12 cellular contexts compared by ENCODE assay signal in genomic region chr14:100532916-100533630, GRCh38. TPM values are rescaled to one million over a fixed set of nuclear protein-coding genes. Genes with fewer than 3 reads are reported as not detected.
DNase-seq lines count a peak whose midpoint lies in the region; ATAC-seq, FAIRE-seq and TF ChIP-seq lines count a peak whose summit lies in the region.
"Had no signal": no experiment of that assay in that cellular context is flagged by ENCODE, and none has a peak within 500 bp of the region (broad histone marks: within the 10 kb centered on the region; RNA-seq: fewer than 3 reads in every experiment).

No MANE protein-coding gene starts in this region.

- no peaks in the 10 kb centered on the region for H3K79me2 ChIP-seq in HepG2 (ENCODE audit: insufficient read depth, low read length)

- WGBS in adrenal gland, 4 donors: 49 to 62% (median 57%) methylated on average over 10 of the region's 10 CpGs
- WGBS in HepG2 (ENCODE audit: low lambda C conversion rate): 47% methylated on average over 10 of the region's 10 CpGs

- H4K20me1 ChIP-seq in HepG2 (ENCODE audit: insufficient read depth, low read length): no peaks in the 10 kb centered on the region

- H3K4me1 ChIP-seq in adrenal gland (replicated peaks in 1 of 2): peaks cover 0 to 17% of the 10 kb centered on the region in 2 donors
- peaks cover 21% of the 10 kb centered on the region for H3K4me1 ChIP-seq in HepG2 (ENCODE audit: insufficient read depth, low read length)
- H3K4me1 ChIP-seq in effector memory CD4-positive, alpha-beta T cell (ENCODE audit: control insufficient read depth, insufficient read depth, low read length, poor library complexity, severe bottlenecking): peaks cover 3% of the 10 kb centered on the region

- H3K36me3 ChIP-seq in H7 (replicated peaks; ENCODE audit: control insufficient read depth, insufficient read depth, low read length): no peaks in the 10 kb centered on the region
- no peaks in the 10 kb centered on the region for H3K36me3 ChIP-seq in adrenal gland (replicated peaks in 1 of 2)
- no peaks in the 10 kb centered on the region for H3K36me3 ChIP-seq in HepG2 (replicated peaks in 1 of 2; ENCODE audit: control insufficient read depth in 1 of 2, insufficient read depth in 2 of 2, low read length in 2 of 2)
- H3K36me3 ChIP-seq in effector memory CD4-positive, alpha-beta T cell (ENCODE audit: control insufficient read depth, insufficient read depth, low read length): peaks cover 6% of the 10 kb centered on the region
- H3K36me3 ChIP-seq: cardiac muscle cell had no signal

- TF ChIP-seq EP300 in HepG2 (IDR thresholded peaks at IDR 0.05; ENCODE audit: low read depth in 2 of 2, low read length in 2 of 2) (no peak), HepG2 (CRISPR knock-in tag; IDR thresholded peaks at IDR 0.05; ENCODE audit: borderline replicate concordance) (no peak)

- H3K4me2 ChIP-seq in HepG2 (ENCODE audit: low read depth, low read length): no peak overlapping the region

- CTCF ChIA-PET in AG04450 (lab: Charles Lee) (interaction anchor here (0.6 to 1.4 kb wide), 3 partner anchors 25 to 149 kb away, joined by 3 to 5 read pairs (median 4); no protein-coding TSS in a partner anchor), HepG2 (lab: Yijun Ruan, JAX; ENCODE audit: low intra/inter-chr PET ratio, low total read pairs) (no interaction called here)

- TF ChIP-seq CTCF in AG04450 (IDR thresholded peaks at IDR 0.05; ENCODE audit: low read depth, low read length): no peak
- no peak for TF ChIP-seq CTCF in adrenal gland (IDR thresholded peaks at IDR 0.05)
- no peak for TF ChIP-seq CTCF in HepG2 (CRISPR knock-in tag; IDR thresholded peaks at IDR 0.05)

- DNase-seq in AG04450 (ENCODE audit: low read depth, low spot score) (peak; percentile 10), H7 (peak; percentile 19), adrenal gland (peak; percentile 18 to 62 (median 30)), HepG2 (ENCODE audit: low spot score) (no peak), NCI-H2029 (lab: John Stamatoyannopoulos, UW) (no peak), retina (no peak)
- DNase-seq in effector memory CD4-positive, alpha-beta T cell: no peak
- no peak for DNase-seq in activated T-helper 1 cell treated with anti-CD3 and anti-CD28 coated beads, Interleukin-12 subunit alpha, Interleukin-12 subunit beta, Interleukin-2, Interleukin-4 antibody, amounts not matched to agents 30 ng/mL and 10 ng/mL and 1 ng/mL, durations not matched to agents 14 hours and 24 hours and 36 hours (ENCODE audit: low spot score)
- DNase-seq: Calu3, NCI-H748 treated with DMSO at 0.1 percent for 48 hours had no signal

- peaks cover 7% of the 10 kb centered on the region for H3K4me1 Mint-ChIP-seq in activated T-helper 1 cell treated with anti-CD3 and anti-CD28 coated beads, Interleukin-12 subunit alpha, Interleukin-12 subunit beta, Interleukin-2, Interleukin-4 antibody, amounts not matched to agents 30 ng/mL and 10 ng/mL and 1 ng/mL, durations not matched to agents 14 hours and 24 hours and 36 hours (ENCODE audit: low read depth)

- H3K9ac ChIP-seq in HepG2 (ENCODE audit: insufficient read depth, low read depth, low read length): no peak overlapping the region

- TF ChIP-seq RAD21 in HepG2 (CRISPR knock-in tag; IDR thresholded peaks at IDR 0.05): no peak

- H3K27me3 Mint-ChIP-seq in activated T-helper 1 cell treated with anti-CD3 and anti-CD28 coated beads, Interleukin-12 subunit alpha, Interleukin-12 subunit beta, Interleukin-2, Interleukin-4 antibody, amounts not matched to agents 30 ng/mL and 10 ng/mL and 1 ng/mL, durations not matched to agents 14 hours and 24 hours and 36 hours (ENCODE audit: insufficient read depth): no peaks in the 10 kb centered on the region

- POLR2A ChIA-PET in AG04450 (lab: Yijun Ruan, JAX): no interaction called here
- POLR2A ChIA-PET in HepG2 (lab: Yijun Ruan, JAX): no interaction called here

- in situ Hi-C loops in HepG2 (cut with HindIII; ENCODE audit: extremely low pct_ligation_motif_present, low pct_unique_long_range_greater_than_20kb): loop anchor here (5.0 kb wide), 1 partner anchor 109 kb away; no protein-coding TSS in a partner anchor

- H3K27ac Mint-ChIP-seq in activated T-helper 1 cell treated with anti-CD3 and anti-CD28 coated beads, Interleukin-12 subunit alpha, Interleukin-12 subunit beta, Interleukin-2, Interleukin-4 antibody, amounts not matched to agents 30 ng/mL and 10 ng/mL and 1 ng/mL, durations not matched to agents 14 hours and 24 hours and 36 hours: no peak overlapping the region
- H3K27ac Mint-ChIP-seq: WTC11 had no signal

- no peak for ATAC-seq in HepG2
- ATAC-seq: WTC11 had no signal

- no peak for FAIRE-seq in HepG2 (lab: Jason Lieb, UNC)

- H3K36me3 Mint-ChIP-seq in activated T-helper 1 cell treated with anti-CD3 and anti-CD28 coated beads, Interleukin-12 subunit alpha, Interleukin-12 subunit beta, Interleukin-2, Interleukin-4 antibody, amounts not matched to agents 30 ng/mL and 10 ng/mL and 1 ng/mL, durations not matched to agents 14 hours and 24 hours and 36 hours (ENCODE audit: low read depth): no peaks in the 10 kb centered on the region
- H3K36me3 Mint-ChIP-seq: WTC11 had no signal

- no TSS peak for BruUV-seq in HepG2 (replicated peaks; lab: Mats Ljungman, UMichigan)

- no peaks in the 10 kb centered on the region for H3K9me3 Mint-ChIP-seq in activated T-helper 1 cell treated with anti-CD3 and anti-CD28 coated beads, Interleukin-12 subunit alpha, Interleukin-12 subunit beta, Interleukin-2, Interleukin-4 antibody, amounts not matched to agents 30 ng/mL and 10 ng/mL and 1 ng/mL, durations not matched to agents 14 hours and 24 hours and 36 hours
- H3K9me3 Mint-ChIP-seq: WTC11 had no signal

- H3K27ac ChIP-seq in AG04450 (ENCODE audit: low read depth, low read length) (no peak overlapping the region), adrenal gland (no peak overlapping the region), HepG2 (ENCODE audit: extremely low read length, insufficient read depth, low read length) (no peak overlapping the region)
- H3K27ac ChIP-seq in effector memory CD4-positive, alpha-beta T cell (ENCODE audit: insufficient read depth, low read length, poor library complexity, severe bottlenecking): no peak overlapping the region
- H3K27ac ChIP-seq: cardiac muscle cell had no signal

- intact Hi-C loops in adrenal gland (cut with DNase I) (no loop called here), HepG2 (cut with micrococcal nuclease; ENCODE audit: unreplicated experiment) (no loop called here)
- intact Hi-C loops in activated T-helper 1 cell treated with anti-CD3 and anti-CD28 coated beads, Interleukin-12 subunit alpha, Interleukin-12 subunit beta, Interleukin-2, Interleukin-4 antibody, amounts not matched to agents 30 ng/mL and 10 ng/mL and 1 ng/mL, durations not matched to agents 14 hours and 24 hours and 36 hours (cut with micrococcal nuclease): no loop called here

- H3K4me3 ChIP-seq in AG04450 (ENCODE audit: low read depth, low read length) (no peak overlapping the region), H7 (ENCODE audit: insufficient read depth, low read depth, low read length) (no peak overlapping the region), adrenal gland (no peak overlapping the region), HepG2 (replicated peaks in 1 of 3; ENCODE audit: insufficient read depth in 1 of 3, low read depth in 2 of 3, low read length in 3 of 3) (no peak overlapping the region)
- no peak overlapping the region for H3K4me3 ChIP-seq in effector memory CD4-positive, alpha-beta T cell (ENCODE audit: insufficient read depth, low read depth, low read length, poor library complexity, severe bottlenecking)
- H3K4me3 ChIP-seq: cardiac muscle cell had no signal

- no peak overlapping the region for H2AFZ ChIP-seq in HepG2 (ENCODE audit: low read length)

- H3K9me3 ChIP-seq in AG04450 (ENCODE audit: control insufficient read depth, insufficient read depth, low read length): peaks cover 4% of the 10 kb centered on the region; the same call in 1 of the 2 replicates
- H3K9me3 ChIP-seq in adrenal gland (replicated peaks in 1 of 3): no peaks in the 10 kb centered on the region
- H3K9me3 ChIP-seq in HepG2 (ENCODE audit: low read length): no peaks in the 10 kb centered on the region
- H3K9me3 ChIP-seq in effector memory CD4-positive, alpha-beta T cell (ENCODE audit: control insufficient read depth, low read length): no peaks in the 10 kb centered on the region

- no peak for TF ChIP-seq POLR2A in adrenal gland (IDR thresholded peaks at IDR 0.05)
- no peak for TF ChIP-seq POLR2A in HepG2 (IDR thresholded peaks at IDR 0.05; ENCODE audit: insufficient read depth in 1 of 2, low read depth in 2 of 2, low read length in 2 of 2)

- H3K27me3 ChIP-seq in AG04450 (ENCODE audit: control insufficient read depth, insufficient read depth, low read length): no peaks in the 10 kb centered on the region
- no peaks in the 10 kb centered on the region for H3K27me3 ChIP-seq in H7 (ENCODE audit: control insufficient read depth, insufficient read depth, low read length)
- H3K27me3 ChIP-seq in adrenal gland: no peaks in the 10 kb centered on the region
- peaks cover 0 to 4% of the 10 kb centered on the region in 2 experiments; a peak in 1 of 5 replicates for H3K27me3 ChIP-seq in HepG2 (ENCODE audit: control insufficient read depth in 1 of 2, insufficient read depth in 2 of 2, low read length in 2 of 2)
- no peaks in the 10 kb centered on the region for H3K27me3 ChIP-seq in effector memory CD4-positive, alpha-beta T cell (replicated peaks; ENCODE audit: control insufficient read depth, insufficient read depth, low read length, poor library complexity, severe bottlenecking)
- H3K27me3 ChIP-seq: cardiac muscle cell had no signal

- no peak overlapping the region for H3K4me3 Mint-ChIP-seq in activated T-helper 1 cell treated with anti-CD3 and anti-CD28 coated beads, Interleukin-12 subunit alpha, Interleukin-12 subunit beta, Interleukin-2, Interleukin-4 antibody, amounts not matched to agents 30 ng/mL and 10 ng/mL and 1 ng/mL, durations not matched to agents 14 hours and 24 hours and 36 hours
- H3K4me3 Mint-ChIP-seq: WTC11 had no signal

RNA-seq across cellular contexts. Expression of gene BEGAIN, which starts 54.1 kb away (rescaled TPM):
- polyA plus RNA-seq in AG04450 (2011; rRNA removed) (0.16 and 0.48 TPM in 2 replicates), adrenal gland (10 to 100 TPM in 2 of 3 donors, 1 to 10 TPM in 1; 2.5 to 59.0 (median 13.7) TPM), HepG2 (2011; rRNA removed) (not detected in 2 replicates)
- polyA minus RNA-seq in AG04450 (2011; rRNA and poly(A)+ RNA removed): 0.78 and 0.87 TPM in 2 replicates
- total RNA-seq in H7 (2014; rRNA removed; shearing (Covaris generic)): 1.3 and 3.3 TPM in 2 replicates
- total RNA-seq in adrenal gland (1 to 10 TPM in 7 of 8 donors, under 1 TPM in 1; 0.60 to 9.4 (median 2.7) TPM), HepG2 (2016; rRNA removed; fragmentation: Illumina TruSeq; extraction: Trizol) (not detected in 2 replicates)
- total RNA-seq in HepG2 (2016; cell fraction: cytosol; rRNA removed; fragmentation: Illumina TruSeq; extraction: Trizol; ENCODE audit: low read depth): not detected in 2 replicates
- not detected in 2 replicates for total RNA-seq in HepG2 (2016; cell fraction: insoluble cytoplasmic fraction; rRNA removed; fragmentation: Illumina TruSeq; extraction: Trizol)
- not detected in 2 replicates for total RNA-seq in HepG2 (2016; cell fraction: membrane; rRNA removed; fragmentation: Illumina TruSeq; extraction: Trizol)
- not detected in 2 replicates for total RNA-seq in HepG2 (2016; cell fraction: nucleus; rRNA removed; fragmentation: Illumina TruSeq; extraction: Trizol)
- polyA plus RNA-seq in HepG2 (2011; cell fraction: cytosol; rRNA removed): not detected in 2 replicates
- not detected in 2 replicates for polyA plus RNA-seq in HepG2 (2011; cell fraction: nucleus; rRNA removed)
- not detected in 2 replicates for polyA plus RNA-seq in HepG2 (2012)
- polyA plus RNA-seq in HepG2 (2016; cell fraction: cytosol; fragmentation: Illumina TruSeq; extraction: Trizol; ENCODE audit: low read depth): not detected in 2 replicates
- polyA plus RNA-seq in HepG2 (2016; cell fraction: insoluble cytoplasmic fraction; fragmentation: Illumina TruSeq; extraction: Trizol; ENCODE audit: low read depth): not detected in 2 replicates
- not detected in 2 replicates for polyA plus RNA-seq in HepG2 (2016; cell fraction: membrane; fragmentation: Illumina TruSeq; extraction: Trizol; ENCODE audit: low read depth)
- polyA plus RNA-seq in HepG2 (2016; cell fraction: nucleus; fragmentation: Illumina TruSeq; extraction: Trizol; ENCODE audit: insufficient read depth, low read depth): not detected in 2 replicates
- polyA minus RNA-seq in HepG2 (2011; rRNA and poly(A)+ RNA removed; ENCODE audit: low replicate concordance): 39.7 TPM in 1 of 2 replicates, not detected in the other
- polyA minus RNA-seq in HepG2 (2011; cell fraction: cytosol; rRNA and poly(A)+ RNA removed): 0.20 TPM in 1 of 2 replicates, not detected in the other
- polyA minus RNA-seq in HepG2 (2011; cell fraction: nucleus; rRNA and poly(A)+ RNA removed): 0.26 TPM in 1 of 2 replicates, not detected in the other
- total RNA-seq in activated T-helper 1 cell treated with anti-CD3 and anti-CD28 coated beads, Interleukin-12 subunit alpha, Interleukin-12 subunit beta, Interleukin-2, Interleukin-4 antibody, amounts not matched to agents 30 ng/mL and 10 ng/mL and 1 ng/mL, durations not matched to agents 14 hours and 24 hours and 36 hours: 2.5 and 2.8 TPM in 2 replicates
- total RNA-seq: cardiac muscle cell had no signal
- polyA plus RNA-seq: cardiac muscle cell had no signal

Comparison
In these comparisons a context has a peak if more than half of its experiments do, and no peak if none do; other contexts are left out.
1. DNase-seq: peak in AG04450 (single experiment), H7 (single experiment) and adrenal gland (7 of 7); none in HepG2 (single experiment), effector memory CD4-positive, alpha-beta T cell (0 of 3), NCI-H2029 (single experiment), retina (single experiment) and activated T-helper 1 cell treated with anti-CD3 and anti-CD28 coated beads, Interleukin-12 subunit alpha, Interleukin-12 subunit beta, Interleukin-2, Interleukin-4 antibody, amounts not matched to agents 30 ng/mL and 10 ng/mL and 1 ng/mL, durations not matched to agents 14 hours and 24 hours and 36 hours (single experiment).